1 cellular context compared by ENCODE assay signal in genomic region chr22:39568278-39568981, GRCh38.
TF ChIP-seq lines count a peak whose summit lies in the region.

No MANE protein-coding gene starts in this region.

TF ChIP-seq in GM23338, 12 proteins besides CTCF, POLR2A, EP300 and RAD21:
- TF ChIP-seq ZNF462 (CRISPR knock-in tag; IDR thresholded peaks at IDR 0.05) (no peak), EZH2 (IDR thresholded peaks at IDR 0.05; ENCODE audit: low read depth, unreplicated experiment) (no peak), JUNB (IDR thresholded peaks at IDR 0.05; ENCODE audit: unreplicated experiment) (no peak), STAT1 (IDR thresholded peaks at IDR 0.05; ENCODE audit: unreplicated experiment) (no peak), CREB1 (CRISPR knock-in tag; IDR thresholded peaks at IDR 0.05; ENCODE audit: low read depth) (no peak), EZH2phosphoT487 (IDR thresholded peaks at IDR 0.05; ENCODE audit: unreplicated experiment) (no peak), NANOG (IDR thresholded peaks at IDR 0.05; ENCODE audit: borderline replicate concordance) (no peak), ZNF331 (CRISPR knock-in tag; IDR thresholded peaks at IDR 0.05; ENCODE audit: low read depth) (no peak), REST (IDR thresholded peaks at IDR 0.05; ENCODE audit: unreplicated experiment) (no peak), ZNF114 (CRISPR knock-in tag; IDR thresholded peaks at IDR 0.05) (no peak), ETS1 (IDR thresholded peaks at IDR 0.05) (no peak), POLR2AphosphoS5 (IDR thresholded peaks at IDR 0.05; ENCODE audit: low read depth) (no peak)
